In genomic region chr16:86117756-86118155, GRCh38 we compare ENCODE assay signal across 17 cellular contexts.
A peak's percentile ranks its signal among the peaks of the same experiment; 100 is the strongest.
DNase-seq lines count a peak whose midpoint lies in the region; ATAC-seq and TF ChIP-seq lines count a peak whose summit lies in the region.
"Had no signal": no experiment of that assay in that cellular context is flagged by ENCODE, and none has a peak within 500 bp of the region (broad histone marks: within the 10 kb centered on the region; RNA-seq: fewer than 3 reads in every experiment).

No MANE protein-coding gene starts in this region.

- H4K20me1 ChIP-seq in GM23248 (ENCODE audit: insufficient read depth) (no peaks in the 10 kb centered on the region), neural progenitor cell (ENCODE audit: low read depth) (no peaks in the 10 kb centered on the region)

- no peak overlapping the region for H3K27ac ChIP-seq in GM23248
- no peak overlapping the region for H3K27ac ChIP-seq in neural progenitor cell
- H3K27ac ChIP-seq: SK-N-MC had no signal

- peaks cover 3% of the 10 kb centered on the region for H3K4me1 Mint-ChIP-seq in neural progenitor cell
- H3K4me1 Mint-ChIP-seq: CD4-positive, alpha-beta memory T cell had no signal

- H3F3A ChIP-seq in GM23248 (ENCODE audit: insufficient read depth) = no peaks in the 10 kb centered on the region
- H3F3A ChIP-seq in neural progenitor cell (ENCODE audit: low read depth) = no peaks in the 10 kb centered on the region

- H3K9me2 ChIP-seq in GM23248 (ENCODE audit: insufficient read depth) = no peaks in the 10 kb centered on the region

- no peak for TF ChIP-seq CTCF in fibroblast of mammary gland (conservative IDR thresholded peaks at IDR 0.05; ENCODE audit: control insufficient read depth, insufficient read depth, low read depth, low read length)
- TF ChIP-seq CTCF in neural progenitor cell (IDR thresholded peaks at IDR 0.05) = no peak

- no peaks in the 10 kb centered on the region for H3K9me3 Mint-ChIP-seq in neural progenitor cell
- H3K9me3 Mint-ChIP-seq: CD4-positive, alpha-beta memory T cell had no signal

- H3K27me3 Mint-ChIP-seq in neural progenitor cell (ENCODE audit: insufficient read depth, low read depth) = peaks cover 12% of the 10 kb centered on the region

- H2AFZ ChIP-seq in GM23248 (no peak overlapping the region), neural progenitor cell (replicated peaks) (no peak overlapping the region)

- H3K4me3 Mint-ChIP-seq in neural progenitor cell = no peak overlapping the region
- H3K4me3 Mint-ChIP-seq: CD4-positive, alpha-beta memory T cell had no signal

- no peak overlapping the region for H3K27ac Mint-ChIP-seq in neural progenitor cell
- H3K27ac Mint-ChIP-seq: CD4-positive, alpha-beta memory T cell had no signal

- DNase-seq in AG08395 (ENCODE audit: low spot score) (peak; percentile 10), GM23248 (peak; percentile 26), fibroblast of mammary gland (ENCODE audit: low read depth) (peak; percentile 27), neural progenitor cell (ENCODE audit: low spot score) (peak; percentile 42), DMS 273 (lab: John Stamatoyannopoulos, UW; ENCODE audit: unreplicated experiment) (no peak), NCI-H345 treated with DMSO at 0.1 percent for 48 hours (lab: John Stamatoyannopoulos, UW; ENCODE audit: unreplicated experiment) (no peak), LoVo (ENCODE audit: low spot score) (no peak)
- DNase-seq: CD4-positive, alpha-beta memory T cell; DND-41; KBM-7; NCI-H1048; NCI-H146; NCI-H226; NK-92 treated with Interleukin-12 subunit alpha and Interleukin-12 subunit beta, amount 100 ng/mL, for 24 hours; OCI-M1 had no signal

- in situ Hi-C loops in GM23248 (cut with MboI) = no loop called here

- H3K9ac ChIP-seq in GM23248 (no peak overlapping the region), neural progenitor cell (no peak overlapping the region)

- H3K79me2 ChIP-seq in GM23248 (ENCODE audit: insufficient read depth) (no peaks in the 10 kb centered on the region), neural progenitor cell (ENCODE audit: low read depth) (no peaks in the 10 kb centered on the region)

- H3K36me3 Mint-ChIP-seq in neural progenitor cell = no peaks in the 10 kb centered on the region
- H3K36me3 Mint-ChIP-seq: CD4-positive, alpha-beta memory T cell had no signal

- WGBS in GM23248 (ENCODE audit: low coverage in 1 of 2, low lambda C conversion rate in 2 of 2, missing lambda C conversion rate in 2 of 2), 2 experiments = 13 to 22% methylated on average over 16 of the region's 16 CpGs

- H3K36me3 ChIP-seq in GM23248 (ENCODE audit: low read depth) (no peaks in the 10 kb centered on the region), neural progenitor cell (no peaks in the 10 kb centered on the region)

- H3K27me3 ChIP-seq in GM23248 (replicated peaks; ENCODE audit: insufficient read depth) = peaks cover 67% of the 10 kb centered on the region
- peaks cover 31% of the 10 kb centered on the region for H3K27me3 ChIP-seq in neural progenitor cell

- H3K9me3 ChIP-seq in GM23248 (ENCODE audit: low read depth) (no peaks in the 10 kb centered on the region), neural progenitor cell (ENCODE audit: low read depth) (no peaks in the 10 kb centered on the region)

- H3K4me1 ChIP-seq in GM23248 (ENCODE audit: insufficient read depth) (no peaks in the 10 kb centered on the region), neural progenitor cell (peaks cover 8% of the 10 kb centered on the region)

- ATAC-seq in GM19467 (IDR thresholded peaks at IDR 0.05; ENCODE audit: unreplicated experiment) = no peak

- H3K4me2 ChIP-seq in GM23248 (ENCODE audit: unreplicated experiment) (no peak overlapping the region), neural progenitor cell (no peak overlapping the region)

- no peak overlapping the region for H3K4me3 ChIP-seq in GM23248
- no peak overlapping the region for H3K4me3 ChIP-seq in fibroblast of mammary gland (ENCODE audit: control insufficient read depth, low read depth, low read length)
- H3K4me3 ChIP-seq in neural progenitor cell = no peak overlapping the region
- H3K4me3 ChIP-seq: SK-N-MC had no signal

Comparison
In these comparisons a context has a peak if more than half of its experiments do, and no peak if none do; other contexts are left out.
1. DNase-seq: peak in AG08395 (single experiment), GM23248 (single experiment), fibroblast of mammary gland (single experiment) and neural progenitor cell (single experiment); none in DMS 273 (single experiment), NCI-H345 treated with DMSO at 0.1 percent for 48 hours (single experiment) and LoVo (single experiment).